In the genomic region with DNA sequence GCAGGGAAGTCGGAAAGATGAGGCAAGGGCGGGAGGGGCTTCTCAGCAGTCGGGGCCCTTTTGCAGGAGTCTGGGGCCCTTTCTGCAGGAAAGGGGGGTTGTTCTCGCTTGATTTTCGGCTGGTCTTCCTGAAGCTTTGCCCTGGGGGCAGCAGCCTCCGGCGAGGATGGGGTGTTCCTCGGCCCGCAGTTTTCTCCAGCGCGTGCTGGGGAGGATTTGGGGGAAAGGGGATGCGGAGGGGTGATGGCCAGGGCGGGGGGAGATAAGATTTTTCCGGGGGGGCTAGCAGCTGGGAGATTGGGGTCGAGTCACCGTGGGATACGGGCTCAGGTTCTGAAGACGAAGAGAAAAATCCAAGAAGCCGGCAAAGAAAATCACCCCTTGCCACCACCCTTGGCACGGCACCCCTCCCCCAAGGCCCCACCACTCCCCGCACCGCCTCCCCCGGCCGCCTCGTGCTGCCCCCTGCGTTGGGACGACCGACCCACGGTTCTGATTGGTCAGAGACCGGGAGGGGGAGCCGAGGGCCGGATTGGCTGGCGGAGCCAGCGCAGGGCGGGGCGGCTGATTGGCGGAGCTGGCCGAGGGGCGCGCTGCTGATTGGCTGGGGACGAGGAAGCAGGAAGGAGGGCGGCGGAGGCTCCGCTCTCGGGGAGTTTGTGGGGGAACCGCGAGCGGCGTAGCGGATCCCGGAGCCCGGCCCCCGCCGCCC, we compare ENCODE assay signal across 8 cellular contexts. TPM values are rescaled to one million over a fixed set of nuclear protein-coding genes. Genes with fewer than 3 reads are reported as not detected.
DNase-seq lines count a peak whose midpoint lies in the region; ATAC-seq and TF ChIP-seq lines count a peak whose summit lies in the region.

A gene (plus strand): TSS at position 654 of the 712 bp plus-strand sequence. CDS start 17,512 bp downstream, outside the sequence.

- no peak for TF ChIP-seq RAD21 in liver (IDR thresholded peaks at IDR 0.05)

- H3K36me3 ChIP-seq in liver (ENCODE audit: control insufficient read depth in 4 of 4, insufficient read depth in 3 of 4, low read depth in 1 of 4, low read length in 3 of 4), result no peaks in the 10 kb centered on the region

- peaks cover 10 to 33% (median 24%) of the 10 kb centered on the region in 4 donors for H3K4me1 ChIP-seq in liver (ENCODE audit: control insufficient read depth in 4 of 4, insufficient read depth in 4 of 4, low read length in 3 of 4)

- no peaks in the 10 kb centered on the region for H3K9me3 ChIP-seq in liver (ENCODE audit: control insufficient read depth in 4 of 4, low read length in 3 of 4)

- no peak for TF ChIP-seq CTCF in C4-2B (conservative IDR thresholded peaks at IDR 0.05)
- no peak for TF ChIP-seq CTCF in liver (IDR thresholded peaks at IDR 0.05; ENCODE audit: low read depth, low read length, missing input control)

- DNase-seq in NCI-H748 treated with DMSO at 0.1 percent for 48 hours (lab: John Stamatoyannopoulos, UW) (peak; percentile 70), dermis blood vessel endothelial cell (peak; percentile 96)
- peak; percentile 82 to 93 for DNase-seq in activated CD4-positive, alpha-beta T cell treated with anti-CD3 and anti-CD28 coated beads, Interleukin-2, amount 50 U/mL, for 24 hours (ENCODE audit: low read depth in 1 of 2, low spot score in 1 of 2)
- DNase-seq in stimulated activated CD4-positive, alpha-beta T cell treated with anti-CD3 and anti-CD28 coated beads, Interleukin-4, amount 100 ng/mL, for 24 hours, result peak; percentile 97

- peak within 1 kb of the TSS; percentile 26 to 48 for H3K9ac ChIP-seq in liver (ENCODE audit: low read depth in 1 of 2, low read length in 2 of 2)

- H3K27me3 ChIP-seq in liver (ENCODE audit: control insufficient read depth in 4 of 4, insufficient read depth in 4 of 4, low read length in 3 of 4), result peaks cover 0 to 6% (median 0%) of the 10 kb centered on the region in 4 donors

- ATAC-seq in GM19372 (IDR thresholded peaks at IDR 0.05; ENCODE audit: low read depth, unreplicated experiment) (peak; percentile 89), HG03558 (IDR thresholded peaks at IDR 0.05; ENCODE audit: extremely low read depth, unreplicated experiment) (peak; percentile 54)

- WGBS in liver, result under 1% methylated on average over 54 of the region's 54 CpGs

- H3K4me3 ChIP-seq in liver (ENCODE audit: low read depth in 1 of 3, low read length in 3 of 3), result peak within 1 kb of the TSS; percentile 58 to 91 (median 72)

- peak within 1 kb of the TSS; percentile 65 for H3K27ac ChIP-seq in C4-2B
- H3K27ac ChIP-seq in liver (ENCODE audit: low read depth in 1 of 2, low read length in 2 of 2), result peak within 1 kb of the TSS; percentile 25 to 46

TF ChIP-seq in liver, 16 proteins besides CTCF, POLR2A, EP300 and RAD21:
- TF ChIP-seq GABPA (IDR thresholded peaks at IDR 0.05 in 1 of 2, conservative IDR thresholded peaks at IDR 0.05 in 1 of 2) (peak in 1 of 2 donors; percentile 52), SP1 (IDR thresholded peaks at IDR 0.05) (peak; percentile 73)
- TF ChIP-seq, protein P1, sequence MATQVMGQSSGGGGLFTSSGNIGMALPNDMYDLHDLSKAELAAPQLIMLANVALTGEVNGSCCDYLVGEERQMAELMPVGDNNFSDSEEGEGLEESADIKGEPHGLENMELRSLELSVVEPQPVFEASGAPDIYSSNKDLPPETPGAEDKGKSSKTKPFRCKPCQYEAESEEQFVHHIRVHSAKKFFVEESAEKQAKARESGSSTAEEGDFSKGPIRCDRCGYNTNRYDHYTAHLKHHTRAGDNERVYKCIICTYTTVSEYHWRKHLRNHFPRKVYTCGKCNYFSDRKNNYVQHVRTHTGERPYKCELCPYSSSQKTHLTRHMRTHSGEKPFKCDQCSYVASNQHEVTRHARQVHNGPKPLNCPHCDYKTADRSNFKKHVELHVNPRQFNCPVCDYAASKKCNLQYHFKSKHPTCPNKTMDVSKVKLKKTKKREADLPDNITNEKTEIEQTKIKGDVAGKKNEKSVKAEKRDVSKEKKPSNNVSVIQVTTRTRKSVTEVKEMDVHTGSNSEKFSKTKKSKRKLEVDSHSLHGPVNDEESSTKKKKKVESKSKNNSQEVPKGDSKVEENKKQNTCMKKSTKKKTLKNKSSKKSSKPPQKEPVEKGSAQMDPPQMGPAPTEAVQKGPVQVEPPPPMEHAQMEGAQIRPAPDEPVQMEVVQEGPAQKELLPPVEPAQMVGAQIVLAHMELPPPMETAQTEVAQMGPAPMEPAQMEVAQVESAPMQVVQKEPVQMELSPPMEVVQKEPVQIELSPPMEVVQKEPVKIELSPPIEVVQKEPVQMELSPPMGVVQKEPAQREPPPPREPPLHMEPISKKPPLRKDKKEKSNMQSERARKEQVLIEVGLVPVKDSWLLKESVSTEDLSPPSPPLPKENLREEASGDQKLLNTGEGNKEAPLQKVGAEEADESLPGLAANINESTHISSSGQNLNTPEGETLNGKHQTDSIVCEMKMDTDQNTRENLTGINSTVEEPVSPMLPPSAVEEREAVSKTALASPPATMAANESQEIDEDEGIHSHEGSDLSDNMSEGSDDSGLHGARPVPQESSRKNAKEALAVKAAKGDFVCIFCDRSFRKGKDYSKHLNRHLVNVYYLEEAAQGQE (IDR thresholded peaks at IDR 0.05), result no peak

RNA-seq across cellular contexts. Expression of the gene that starts here (rescaled TPM):
- total RNA-seq in dermis blood vessel endothelial cell, result 9.5 and 12.0 TPM in 2 replicates
- 1 to 10 TPM; 6.3 to 7.0 TPM for total RNA-seq in liver
- polyA plus RNA-seq in liver, result 1 to 10 TPM; 1.8 to 8.7 TPM

Comparison
In these comparisons a context has a peak if more than half of its experiments do, and no peak if none do; other contexts are left out.
1. Peak in every context shown above with its lines: DNase-seq, ATAC-seq, H3K4me3 ChIP-seq and H3K27ac ChIP-seq.